13 cellular contexts compared by ENCODE assay signal in genomic region chr2:121335294-121336290, GRCh38. TPM values are rescaled to one million over a fixed set of nuclear protein-coding genes. Genes with fewer than 3 reads are reported as not detected.
A peak's percentile ranks its signal among the peaks of the same experiment; 100 is the strongest.
DNase-seq lines count a peak whose midpoint lies in the region; ATAC-seq and TF ChIP-seq lines count a peak whose summit lies in the region.
"Had no signal": no experiment of that assay in that cellular context is flagged by ENCODE, and none has a peak within 500 bp of the region (broad histone marks: within the 10 kb centered on the region; RNA-seq: fewer than 3 reads in every experiment).

No MANE protein-coding gene starts in this region.

- no peaks in the 10 kb centered on the region for H3K9me3 Mint-ChIP-seq in activated naive CD4-positive, alpha-beta T cell treated with anti-CD3 and anti-CD28 coated beads, Interleukin-2, amount 50 U/mL, for 72 hours
- no peaks in the 10 kb centered on the region for H3K9me3 Mint-ChIP-seq in activated T-helper 2 cell treated with anti-CD3 and anti-CD28 coated beads, Interferon-gamma antibody, Interleukin-2, Interleukin-4, amounts not matched to agents 10 μg/mL and 5 μg/mL and 100 μg/mL, durations not matched to agents 14 hours and 24 hours and 36 hours
- no peaks in the 10 kb centered on the region for H3K9me3 Mint-ChIP-seq in mesothelial cell of epicardium

- H3K4me3 Mint-ChIP-seq in activated T-helper 2 cell treated with anti-CD3 and anti-CD28 coated beads, Interferon-gamma antibody, Interleukin-2, Interleukin-4, amounts not matched to agents 10 μg/mL and 5 μg/mL and 100 μg/mL, durations not matched to agents 14 hours and 24 hours and 36 hours (ENCODE audit: low read depth), result no peak overlapping the region
- H3K4me3 Mint-ChIP-seq in mesothelial cell of epicardium, result no peak overlapping the region

- no peaks in the 10 kb centered on the region for H3K27me3 ChIP-seq in stomach

- peaks cover 13 to 36% (median 30%) of the 10 kb centered on the region in 4 donors for H3K36me3 ChIP-seq in stomach

- WGBS in stomach, 5 donors, result 63 to 74% (median 71%) methylated on average over 18 to 22 of the region's 22 CpGs

- TF ChIP-seq CTCF in epithelial cell of proximal tubule (conservative IDR thresholded peaks at IDR 0.05; ENCODE audit: low read depth, low read length), result no peak
- TF ChIP-seq CTCF in stomach (IDR thresholded peaks at IDR 0.05), result no peak
- TF ChIP-seq CTCF in mesothelial cell of epicardium (IDR thresholded peaks at IDR 0.05; ENCODE audit: unreplicated experiment), result no peak

- intact Hi-C loops in stomach (cut with DNase I; ENCODE audit: low total_unique reads), result loop anchor here (10.0 kb wide), 1 partner anchor 231 kb away; no protein-coding TSS in a partner anchor
- intact Hi-C loops in activated T-helper 2 cell treated with anti-CD3 and anti-CD28 coated beads, Interferon-gamma antibody, Interleukin-2, Interleukin-4, amounts not matched to agents 10 μg/mL and 5 μg/mL and 100 μg/mL, durations not matched to agents 14 hours and 24 hours and 36 hours (cut with micrococcal nuclease), result no loop called here

- no peaks in the 10 kb centered on the region for H3K9me3 ChIP-seq in stomach
- H3K9me3 ChIP-seq: thoracic aorta had no signal

- peaks cover 0 to 6% (median 0%) of the 10 kb centered on the region in 4 donors for H3K4me1 ChIP-seq in stomach

- H3K27ac ChIP-seq in stomach, result no peak overlapping the region
- H3K27ac ChIP-seq: thoracic aorta had no signal

- TF ChIP-seq POLR2A in stomach (IDR thresholded peaks at IDR 0.05), result no peak

- no peaks in the 10 kb centered on the region for H3K4me1 Mint-ChIP-seq in activated T-helper 2 cell treated with anti-CD3 and anti-CD28 coated beads, Interferon-gamma antibody, Interleukin-2, Interleukin-4, amounts not matched to agents 10 μg/mL and 5 μg/mL and 100 μg/mL, durations not matched to agents 14 hours and 24 hours and 36 hours (ENCODE audit: low read depth)
- no peaks in the 10 kb centered on the region for H3K4me1 Mint-ChIP-seq in mesothelial cell of epicardium

- no peaks in the 10 kb centered on the region for H3K27me3 Mint-ChIP-seq in activated T-helper 2 cell treated with anti-CD3 and anti-CD28 coated beads, Interferon-gamma antibody, Interleukin-2, Interleukin-4, amounts not matched to agents 10 μg/mL and 5 μg/mL and 100 μg/mL, durations not matched to agents 14 hours and 24 hours and 36 hours (ENCODE audit: low read depth)
- peaks cover 2% of the 10 kb centered on the region for H3K27me3 Mint-ChIP-seq in mesothelial cell of epicardium (ENCODE audit: low read depth)

- no peak for DNase-seq in activated naive CD4-positive, alpha-beta T cell treated with anti-CD3 and anti-CD28 coated beads, Interleukin-2, amount 50 U/mL, for 72 hours (ENCODE audit: low spot score in 2 of 2)
- DNase-seq in activated naive CD4-positive, alpha-beta T cell (lab: John Stamatoyannopoulos, UW), result no peak
- DNase-seq in NCI-H510A (lab: John Stamatoyannopoulos, UW) (peak; percentile 40), epithelial cell of proximal tubule (ENCODE audit: low read depth) (no peak), stomach (peak; percentile 24), mesothelial cell of epicardium (ENCODE audit: low spot score in 2 of 2, unreplicated experiment in 2 of 2) (no peak), ureter (ENCODE audit: low spot score) (no peak)
- no peak for DNase-seq in activated T-helper 2 cell treated with anti-CD3 and anti-CD28 coated beads, Interferon-gamma antibody, Interleukin-2, Interleukin-4, amounts not matched to agents 10 μg/mL and 5 μg/mL and 100 μg/mL, durations not matched to agents 14 hours and 24 hours and 36 hours (ENCODE audit: low spot score)
- DNase-seq: MV-4-11; stimulated activated CD4-positive, alpha-beta T cell treated with anti-CD3 and anti-CD28 coated beads, Interleukin-1b, Interleukin-23, amount 100 ng/mL, for 48 hours; T-helper 1 cell had no signal

- no peaks in the 10 kb centered on the region for H3K36me3 Mint-ChIP-seq in activated naive CD4-positive, alpha-beta T cell treated with anti-CD3 and anti-CD28 coated beads, Interleukin-2, amount 50 U/mL, for 72 hours
- peaks cover 8% of the 10 kb centered on the region for H3K36me3 Mint-ChIP-seq in activated T-helper 2 cell treated with anti-CD3 and anti-CD28 coated beads, Interferon-gamma antibody, Interleukin-2, Interleukin-4, amounts not matched to agents 10 μg/mL and 5 μg/mL and 100 μg/mL, durations not matched to agents 14 hours and 24 hours and 36 hours (ENCODE audit: low read depth)
- H3K36me3 Mint-ChIP-seq in mesothelial cell of epicardium, result peaks cover 15% of the 10 kb centered on the region

- H3K27ac Mint-ChIP-seq in activated naive CD4-positive, alpha-beta T cell treated with anti-CD3 and anti-CD28 coated beads, Interleukin-2, amount 50 U/mL, for 72 hours, result peak overlapping the region; percentile 53 to 59
- H3K27ac Mint-ChIP-seq in activated T-helper 2 cell treated with anti-CD3 and anti-CD28 coated beads, Interferon-gamma antibody, Interleukin-2, Interleukin-4, amounts not matched to agents 10 μg/mL and 5 μg/mL and 100 μg/mL, durations not matched to agents 14 hours and 24 hours and 36 hours, result no peak overlapping the region
- no peak overlapping the region for H3K27ac Mint-ChIP-seq in mesothelial cell of epicardium

- no peak for ATAC-seq in activated naive CD4-positive, alpha-beta T cell treated with anti-CD3 and anti-CD28 coated beads, Interleukin-2, amount 50 U/mL, for 72 hours

- H3K4me3 ChIP-seq in epithelial cell of proximal tubule (ENCODE audit: low read depth, low read length), result peak overlapping the region; percentile 22
- no peak overlapping the region for H3K4me3 ChIP-seq in stomach
- H3K4me3 ChIP-seq: thoracic aorta had no signal

- TF ChIP-seq EP300 in stomach (IDR thresholded peaks at IDR 0.05), result no peak

RNA-seq across cellular contexts. Expression of gene TFCP2L1, which starts 50.6 kb away (rescaled TPM):
- total RNA-seq in activated naive CD4-positive, alpha-beta T cell treated with anti-CD3 and anti-CD28 coated beads, Interleukin-2, amount 50 U/mL, for 72 hours, result under 1 TPM in 1 of 2 donors, not detected in 1; 0.06 TPM
- total RNA-seq in epithelial cell of proximal tubule (6.5 and 12.3 TPM in 2 replicates), stomach (100 to 1,000 TPM in 1 of 5 donors, 10 to 100 TPM in 4; 31.4 to 154 (median 48.2) TPM), mesothelial cell of epicardium (0.13 to 0.54 TPM (median 0.16 TPM) in 3 replicates), ureter (15.7 TPM)
- polyA plus RNA-seq in stomach, result 10 to 100 TPM in 1 of 3 donors, 1 to 10 TPM in 2; 6.8 to 10.4 (median 7.6) TPM
- 0.11 TPM in 1 of 2 replicates, not detected in the other for total RNA-seq in activated T-helper 2 cell treated with anti-CD3 and anti-CD28 coated beads, Interferon-gamma antibody, Interleukin-2, Interleukin-4, amounts not matched to agents 10 μg/mL and 5 μg/mL and 100 μg/mL, durations not matched to agents 14 hours and 24 hours and 36 hours
- total RNA-seq: myocyte had no signal

Comparison
In these comparisons a context has a peak if more than half of its experiments do, and no peak if none do; other contexts are left out.
1. DNase-seq: peak in NCI-H510A (single experiment) and stomach (single experiment); none in activated naive CD4-positive, alpha-beta T cell treated with anti-CD3 and anti-CD28 coated beads, Interleukin-2, amount 50 U/mL, for 72 hours (0 of 2), activated naive CD4-positive, alpha-beta T cell (0 of 4), epithelial cell of proximal tubule (single experiment), activated T-helper 2 cell treated with anti-CD3 and anti-CD28 coated beads, Interferon-gamma antibody, Interleukin-2, Interleukin-4, amounts not matched to agents 10 μg/mL and 5 μg/mL and 100 μg/mL, durations not matched to agents 14 hours and 24 hours and 36 hours (single experiment), mesothelial cell of epicardium (0 of 2) and ureter (single experiment).
2. H3K27ac Mint-ChIP-seq: peak in activated naive CD4-positive, alpha-beta T cell treated with anti-CD3 and anti-CD28 coated beads, Interleukin-2, amount 50 U/mL, for 72 hours (2 of 2); none in activated T-helper 2 cell treated with anti-CD3 and anti-CD28 coated beads, Interferon-gamma antibody, Interleukin-2, Interleukin-4, amounts not matched to agents 10 μg/mL and 5 μg/mL and 100 μg/mL, durations not matched to agents 14 hours and 24 hours and 36 hours (single experiment) and mesothelial cell of epicardium (single experiment).